Comparison of ENCODE assay signal across 5 cellular contexts in genomic region chr7:73215232-73215631, GRCh38.
DNase-seq lines count a peak whose midpoint lies in the region; ATAC-seq and TF ChIP-seq lines count a peak whose summit lies in the region.
"Not testable (repeated sequence)": the region's sequence is repeated elsewhere in the genome, so short reads cannot be mapped to it uniquely, and the experiment has no call there.

No MANE protein-coding gene starts in this region.

- H2AK9ac ChIP-seq in IMR-90 (replicated peaks; ENCODE audit: low read depth, low read length, poor library complexity), result not testable (repeated sequence)

- not testable (repeated sequence) for H2AK5ac ChIP-seq in IMR-90 (ENCODE audit: low read depth, low read length)

- TF ChIP-seq CTCF in IMR-90 (conservative IDR thresholded peaks at IDR 0.05; ENCODE audit: low read depth, low read length); right lobe of liver (IDR thresholded peaks at IDR 0.05): not testable (repeated sequence)

- ATAC-seq in IMR-90 (ENCODE audit: low read depth) (peak; percentile 12; the same call in 1 of the 2 replicates), Right ventricle myocardium superior (ENCODE audit: poor library complexity) (peak; percentile 44), right lobe of liver (peak in 3 of 4 donors; percentile 9 to 30 (median 21)), naive B cell (ENCODE audit: low read depth in 2 of 2) (peak; percentile 55 to 58)
- peak; percentile 39 to 83 for ATAC-seq in natural killer cell treated with Interleukin-12 subunit alpha and Interleukin-12 subunit beta and Interleukin-15 and Interleukin-18, amount 100 ng/mL, for 72 hours

- not testable (repeated sequence) for TF ChIP-seq RAD21 in IMR-90 (IDR thresholded peaks at IDR 0.05; ENCODE audit: low read length)

- not testable (repeated sequence) for H3K36me3 ChIP-seq in IMR-90 (ENCODE audit: control insufficient read depth, insufficient read depth, low read length); right lobe of liver

- H3K4me3 ChIP-seq in IMR-90 (ENCODE audit: insufficient read depth, low read depth, low read length); right lobe of liver: not testable (repeated sequence)

- H4K20me1 ChIP-seq in IMR-90 (ENCODE audit: insufficient read depth, low read length), result not testable (repeated sequence)

- H3K14ac ChIP-seq in IMR-90 (replicated peaks; ENCODE audit: low read depth, low read length), result not testable (repeated sequence)

- H3K27me3 ChIP-seq in IMR-90 (ENCODE audit: control insufficient read depth, insufficient read depth, low read length); right lobe of liver: not testable (repeated sequence)

- H3K4me2 ChIP-seq in IMR-90 (ENCODE audit: low read depth, low read length), result not testable (repeated sequence)

- dilution Hi-C loops in IMR-90 (cut with HindIII; ENCODE audit: low sequenced_read_pairs, unreplicated experiment), result not testable (repeated sequence)

- not testable (repeated sequence) for H3K36me3 Mint-ChIP-seq in naive B cell; natural killer cell treated with Interleukin-12 subunit alpha and Interleukin-12 subunit beta and Interleukin-15 and Interleukin-18, amount 100 ng/mL, for 72 hours

- H4K5ac ChIP-seq in IMR-90 (ENCODE audit: low read depth, low read length), result not testable (repeated sequence)

- not testable (repeated sequence) for H3K9ac ChIP-seq in IMR-90 (ENCODE audit: low read depth, low read length)

- DNase-seq in IMR-90; Right ventricle myocardium superior; right lobe of liver; naive B cell; natural killer cell treated with Interleukin-12 subunit alpha and Interleukin-12 subunit beta and Interleukin-15 and Interleukin-18, amount 100 ng/mL, for 72 hours (ENCODE audit: low spot score): not testable (repeated sequence)

- H3K4ac ChIP-seq in IMR-90 (ENCODE audit: low read depth, low read length), result not testable (repeated sequence)

- in situ Hi-C loops in IMR-90 (cut with MboI; ENCODE audit: low sequenced_read_pairs), result not testable (repeated sequence)

- H3K27me3 Mint-ChIP-seq in naive B cell; natural killer cell treated with Interleukin-12 subunit alpha and Interleukin-12 subunit beta and Interleukin-15 and Interleukin-18, amount 100 ng/mL, for 72 hours: not testable (repeated sequence)

- POLR2A ChIA-PET in IMR-90 (lab: Charles Lee; ENCODE audit: unreplicated experiment), result not testable (repeated sequence)

- H3K79me1 ChIP-seq in IMR-90 (ENCODE audit: low read depth in 1 of 2, low read length in 2 of 2), result not testable (repeated sequence)

- not testable (repeated sequence) for TF ChIP-seq POLR2A in IMR-90 (IDR thresholded peaks at IDR 0.05; ENCODE audit: low read depth, low read length); right lobe of liver (IDR thresholded peaks at IDR 0.05)

- H3K9me3 Mint-ChIP-seq in naive B cell; natural killer cell treated with Interleukin-12 subunit alpha and Interleukin-12 subunit beta and Interleukin-15 and Interleukin-18, amount 100 ng/mL, for 72 hours: not testable (repeated sequence)

- H3K23ac ChIP-seq in IMR-90 (ENCODE audit: low read depth, low read length), result not testable (repeated sequence)

- not testable (repeated sequence) for H3K4me1 Mint-ChIP-seq in naive B cell; natural killer cell treated with Interleukin-12 subunit alpha and Interleukin-12 subunit beta and Interleukin-15 and Interleukin-18, amount 100 ng/mL, for 72 hours (ENCODE audit: low read depth in 2 of 2)

- not testable (repeated sequence) for H3K9me1 ChIP-seq in IMR-90 (ENCODE audit: insufficient read depth, low read length)

- CTCF ChIA-PET in IMR-90 (lab: Yijun Ruan, JAX), result not testable (repeated sequence)

- not testable (repeated sequence) for H3K4me3 Mint-ChIP-seq in naive B cell; natural killer cell treated with Interleukin-12 subunit alpha and Interleukin-12 subunit beta and Interleukin-15 and Interleukin-18, amount 100 ng/mL, for 72 hours

- not testable (repeated sequence) for H2BK20ac ChIP-seq in IMR-90 (ENCODE audit: low read depth, low read length)

- not testable (repeated sequence) for H2BK15ac ChIP-seq in IMR-90 (ENCODE audit: low read depth, low read length)

- not testable (repeated sequence) for H3K56ac ChIP-seq in IMR-90 (ENCODE audit: extremely low read depth, insufficient read depth, low read length)

- not testable (repeated sequence) for H3K18ac ChIP-seq in IMR-90 (ENCODE audit: low read depth, low read length)

- H4K91ac ChIP-seq in IMR-90 (ENCODE audit: insufficient read depth, low read depth, low read length), result not testable (repeated sequence)

- H4K8ac ChIP-seq in IMR-90 (ENCODE audit: low read depth in 2 of 2, low read length in 2 of 2), result not testable (repeated sequence)

- H2BK5ac ChIP-seq in IMR-90 (ENCODE audit: low read depth, low read length, poor library complexity, severe bottlenecking), result not testable (repeated sequence)

- not testable (repeated sequence) for H2AFZ ChIP-seq in IMR-90 (replicated peaks; ENCODE audit: low read length, poor library complexity)

- BruUV-seq in IMR-90 (replicated peaks; lab: Mats Ljungman, UMichigan), result not testable (repeated sequence)

- not testable (repeated sequence) for H3K27ac Mint-ChIP-seq in naive B cell; natural killer cell treated with Interleukin-12 subunit alpha and Interleukin-12 subunit beta and Interleukin-15 and Interleukin-18, amount 100 ng/mL, for 72 hours

- intact Hi-C loops in IMR-90 (cut with micrococcal nuclease); Right ventricle myocardium superior (cut with DNase I); right lobe of liver (cut with DNase I): not testable (repeated sequence)

- not testable (repeated sequence) for H3K9me3 ChIP-seq in IMR-90 (ENCODE audit: control insufficient read depth, insufficient read depth, low read length); right lobe of liver

- H3K27ac ChIP-seq in IMR-90 (ENCODE audit: insufficient read depth, low read length); right lobe of liver: not testable (repeated sequence)

- no CpG with 5 or more reads among the region's 7 CpGs for WGBS in IMR-90 (ENCODE audit: extremely low coverage in 2 of 2, insufficient read length in 1 of 2), 2 experiments
- WGBS in right lobe of liver (ENCODE audit: insufficient coverage, low coverage, low lambda C conversion rate, missing lambda C conversion rate), result no CpG with 5 or more reads among the region's 7 CpGs

- H2BK120ac ChIP-seq in IMR-90 (ENCODE audit: low read depth, low read length), result not testable (repeated sequence)

- not testable (repeated sequence) for H3K4me1 ChIP-seq in IMR-90 (ENCODE audit: control insufficient read depth, insufficient read depth, low read length); right lobe of liver
